ENCODE assay signal across 10 cellular contexts in the genomic region with DNA sequence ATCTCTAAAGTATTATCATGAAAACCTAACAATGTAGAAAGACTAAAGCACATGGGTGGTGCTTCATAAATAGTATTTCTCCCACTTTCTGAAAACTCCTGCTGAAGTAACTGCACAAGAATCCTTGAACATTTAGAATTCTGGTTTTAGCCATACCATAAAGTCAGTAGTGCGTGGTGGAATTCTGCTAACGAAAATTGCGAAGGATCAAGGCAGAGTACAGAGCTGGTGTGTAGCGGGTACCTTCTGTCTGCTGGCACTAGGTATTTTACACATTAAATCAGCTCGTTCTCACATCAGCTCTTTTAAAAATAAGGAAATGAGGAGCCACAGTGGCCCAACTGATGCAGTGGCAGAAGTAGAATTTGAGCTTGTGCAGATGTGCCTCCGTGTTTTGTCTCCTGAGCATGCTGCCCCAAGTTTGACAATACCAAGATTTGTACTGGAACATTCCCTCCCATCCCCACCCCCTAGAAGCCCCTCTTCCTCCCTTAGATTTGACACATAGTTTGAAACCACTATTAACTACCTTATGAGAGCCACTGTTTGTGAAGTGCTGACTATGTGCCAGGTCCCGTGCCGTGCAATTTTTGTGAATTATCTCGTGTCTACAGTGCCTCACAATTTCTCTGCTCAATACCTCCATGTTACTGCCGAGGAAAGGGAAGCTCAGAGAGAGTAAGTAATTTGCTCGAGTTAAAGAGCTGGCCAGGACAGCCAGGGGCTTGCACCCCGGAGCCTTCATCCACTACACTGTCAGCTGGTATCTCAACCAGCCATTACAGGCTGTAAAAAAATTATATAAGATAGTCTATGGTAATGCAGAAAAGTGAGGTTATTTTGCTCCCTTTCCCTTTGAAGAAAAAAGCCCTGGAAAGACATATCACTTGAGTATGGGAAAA.
A peak's percentile ranks its signal among the peaks of the same experiment; 100 is the strongest.
DNase-seq lines count a peak whose midpoint lies in the region; ATAC-seq, FAIRE-seq and TF ChIP-seq lines count a peak whose summit lies in the region.
"Had no signal": no experiment of that assay in that cellular context is flagged by ENCODE, and none has a peak within 500 bp of the region (broad histone marks: within the 10 kb centered on the region; RNA-seq: fewer than 3 reads in every experiment).

No MANE protein-coding gene starts in this region.

- H3K27me3 ChIP-seq in heart left ventricle, result no peaks in the 10 kb centered on the region
- no peaks in the 10 kb centered on the region for H3K27me3 ChIP-seq in right cardiac atrium (ENCODE audit: control insufficient read depth, insufficient read depth)
- no peaks in the 10 kb centered on the region for H3K27me3 ChIP-seq in aorta (ENCODE audit: control insufficient read depth in 1 of 2, insufficient read depth in 2 of 2, low read length in 1 of 2)

- ATAC-seq in heart left ventricle, result peak in 1 of 4 donors; percentile 14
- no peak for ATAC-seq in right cardiac atrium
- ATAC-seq in aorta (ENCODE audit: low FRiP score), result no peak

- CTCF ChIA-PET in activated CD4-positive, alpha-beta memory T cell treated with anti-CD3 and anti-CD28 coated beads for 36 hours (lab: Charles Lee), result interaction anchor here (1.2 kb wide), 1 partner anchor 170 kb away, joined by 5 read pairs; no protein-coding TSS in a partner anchor

- peaks cover 20 to 34% of the 10 kb centered on the region in 2 donors for H3K4me1 Mint-ChIP-seq in immature natural killer cell
- H3K4me1 Mint-ChIP-seq in activated CD4-positive, alpha-beta memory T cell treated with anti-CD3 and anti-CD28 coated beads for 36 hours (ENCODE audit: low read depth), result peaks cover 11% of the 10 kb centered on the region

- H3K27ac Mint-ChIP-seq in immature natural killer cell, result no peak overlapping the region
- H3K27ac Mint-ChIP-seq in activated CD4-positive, alpha-beta memory T cell treated with anti-CD3 and anti-CD28 coated beads for 36 hours, result no peak overlapping the region

- H3K4me1 ChIP-seq in heart left ventricle, result peaks cover 0 to 44% (median 18%) of the 10 kb centered on the region in 12 donors
- H3K4me1 ChIP-seq in right cardiac atrium (ENCODE audit: control insufficient read depth, insufficient read depth, low read length), result peaks cover 6% of the 10 kb centered on the region
- H3K4me1 ChIP-seq in aorta (ENCODE audit: control insufficient read depth in 1 of 2, insufficient read depth in 2 of 2, low read length in 2 of 2), result peaks cover 3 to 6% of the 10 kb centered on the region in 2 donors

- FAIRE-seq in RCC 7860 (lab: Jason Lieb, UNC), result peak; percentile 97

- H3K27ac ChIP-seq in heart left ventricle (peak overlapping the region in 9 of 12 donors; percentile 34 to 71 (median 56)), right cardiac atrium (ENCODE audit: low read length) (no peak overlapping the region), aorta (ENCODE audit: low read depth in 1 of 2, low read length in 2 of 2) (peak overlapping the region; percentile 37 to 61)

- peak overlapping the region in 2 of 12 donors; percentile 25 to 34 for H3K4me3 ChIP-seq in heart left ventricle
- H3K4me3 ChIP-seq in right cardiac atrium (ENCODE audit: low read length), result no peak overlapping the region
- peak overlapping the region in 1 of 2 donors; percentile 5 for H3K4me3 ChIP-seq in aorta (ENCODE audit: low read length in 2 of 2)

- TF ChIP-seq CTCF in heart left ventricle (IDR thresholded peaks at IDR 0.05), result no peak

- H3K36me3 ChIP-seq in heart left ventricle (no peaks in the 10 kb centered on the region), aorta (ENCODE audit: control insufficient read depth in 1 of 2, insufficient read depth in 2 of 2, low read length in 1 of 2) (no peaks in the 10 kb centered on the region)

- intact Hi-C loops in heart left ventricle (cut with DNase I), result no loop called here
- intact Hi-C loops in right cardiac atrium (cut with DNase I), result no loop called here
- intact Hi-C loops in aorta (cut with DNase I), result loop anchor here (5.0 kb wide), 2 partner anchors 42 to 63 kb away; no protein-coding TSS in a partner anchor
- intact Hi-C loops in activated CD4-positive, alpha-beta memory T cell treated with anti-CD3 and anti-CD28 coated beads for 36 hours (cut with micrococcal nuclease), result loop anchor here (2.0 to 10.0 kb wide), 3 partner anchors 47 to 169 kb away; no protein-coding TSS in a partner anchor

- H3K27me3 Mint-ChIP-seq in immature natural killer cell (ENCODE audit: low read depth in 3 of 3), result peaks cover 0 to 4% (median 1%) of the 10 kb centered on the region in 3 donors
- peaks cover 12% of the 10 kb centered on the region for H3K27me3 Mint-ChIP-seq in activated CD4-positive, alpha-beta memory T cell treated with anti-CD3 and anti-CD28 coated beads for 36 hours

- H3K4me3 Mint-ChIP-seq in immature natural killer cell, result peak overlapping the region in 3 of 5 donors; percentile 35 to 77 (median 65)
- H3K4me3 Mint-ChIP-seq in activated CD4-positive, alpha-beta memory T cell treated with anti-CD3 and anti-CD28 coated beads for 36 hours, result no peak overlapping the region

- no peaks in the 10 kb centered on the region for H3K9me3 Mint-ChIP-seq in immature natural killer cell
- no peaks in the 10 kb centered on the region for H3K9me3 Mint-ChIP-seq in activated CD4-positive, alpha-beta memory T cell treated with anti-CD3 and anti-CD28 coated beads for 36 hours

- POLR2A ChIA-PET in activated CD4-positive, alpha-beta memory T cell treated with anti-CD3 and anti-CD28 coated beads for 36 hours (lab: Charles Lee), result interaction anchor here (0.9 kb wide), 1 partner anchor 327 kb away, joined by 4 read pairs; a partner anchor contains a TSS

- no peak for TF ChIP-seq POLR2A in heart left ventricle (IDR thresholded peaks at IDR 0.05)

- no peaks in the 10 kb centered on the region for H3K9me3 ChIP-seq in heart left ventricle
- no peaks in the 10 kb centered on the region for H3K9me3 ChIP-seq in right cardiac atrium (ENCODE audit: control insufficient read depth, low read length)
- no peaks in the 10 kb centered on the region for H3K9me3 ChIP-seq in aorta (ENCODE audit: control insufficient read depth, low read length)

- DNase-seq in heart left ventricle (no peak), right cardiac atrium (no peak), RCC 7860 (ENCODE audit: low spot score) (peak; percentile 82), immature natural killer cell (no peak), aorta (no peak), OCI-M1 (lab: John Stamatoyannopoulos, UW) (no peak), NCI-H2227 (lab: John Stamatoyannopoulos, UW; ENCODE audit: unreplicated experiment) (no peak)
- no peak for DNase-seq in activated CD4-positive, alpha-beta memory T cell treated with anti-CD3 and anti-CD28 coated beads for 36 hours
- DNase-seq: glutamatergic neuron, NCI-H446 had no signal

- 75 to 84% (median 80%) methylated on average over 12 of the region's 12 CpGs for WGBS in heart left ventricle, 4 donors
- 70% methylated on average over 12 of the region's 12 CpGs for WGBS in right cardiac atrium
- WGBS in aorta, 2 donors, result 49% methylated on average over 12 of the region's 12 CpGs

- H3K36me3 Mint-ChIP-seq in immature natural killer cell, result no peaks in the 10 kb centered on the region
- H3K36me3 Mint-ChIP-seq in activated CD4-positive, alpha-beta memory T cell treated with anti-CD3 and anti-CD28 coated beads for 36 hours, result no peaks in the 10 kb centered on the region

Comparison
In these comparisons a context has a peak if more than half of its experiments do, and no peak if none do; other contexts are left out.
1. intact Hi-C loops: an anchor here in aorta (5.0 kb wide) and activated CD4-positive, alpha-beta memory T cell treated with anti-CD3 and anti-CD28 coated beads for 36 hours (2.0 to 10.0 kb wide); none called in heart left ventricle and right cardiac atrium.